1 cellular context compared by ENCODE assay signal in the genomic region with DNA sequence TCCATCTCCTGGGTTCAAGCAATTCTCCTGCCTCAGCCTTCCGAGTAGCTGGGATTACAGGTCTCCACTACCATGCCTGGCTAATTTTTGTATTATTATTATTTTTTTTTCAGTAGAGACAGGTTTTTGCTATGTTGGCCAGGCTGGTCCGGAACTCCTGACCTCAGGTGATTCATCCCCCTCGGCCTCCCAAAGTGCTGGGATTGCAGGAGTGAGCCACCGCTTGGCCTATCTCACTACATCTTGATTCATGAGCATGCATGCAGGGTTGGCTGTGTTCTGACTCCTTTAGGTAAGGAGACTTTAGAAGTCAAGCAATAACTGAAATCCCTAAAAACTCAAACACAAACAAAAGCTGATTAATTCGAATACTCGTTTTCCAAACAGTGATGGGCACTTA.
TF ChIP-seq lines count a peak whose summit lies in the region.

No MANE protein-coding gene starts in this region.

TF ChIP-seq in WTC11, 78 proteins besides CTCF, POLR2A, EP300 and RAD21 (continued from another document):
- no peak for TF ChIP-seq AFF4 (CRISPR knock-in tag; IDR thresholded peaks at IDR 0.05; ENCODE audit: borderline replicate concordance)
- TF ChIP-seq SOX15 (CRISPR knock-in tag; IDR thresholded peaks at IDR 0.05) = no peak
- TF ChIP-seq PRRX2 (CRISPR knock-in tag; IDR thresholded peaks at IDR 0.05) = no peak
- TF ChIP-seq JAZF1 (CRISPR knock-in tag; IDR thresholded peaks at IDR 0.05) = no peak
- TF ChIP-seq NFE2L1 (CRISPR knock-in tag; IDR thresholded peaks at IDR 0.05) = no peak
- TF ChIP-seq CDX4 (CRISPR knock-in tag; IDR thresholded peaks at IDR 0.05; ENCODE audit: borderline replicate concordance) = no peak
- TF ChIP-seq ZBTB21 (CRISPR knock-in tag; IDR thresholded peaks at IDR 0.05; ENCODE audit: borderline replicate concordance) = no peak
- TF ChIP-seq ZNF425 (CRISPR knock-in tag; conservative IDR thresholded peaks at IDR 0.05) = no peak
- TF ChIP-seq PRDM15 (CRISPR knock-in tag; IDR thresholded peaks at IDR 0.05) = no peak
- TF ChIP-seq ZNF281 (CRISPR knock-in tag; IDR thresholded peaks at IDR 0.05) = no peak
- TF ChIP-seq E2F4 (CRISPR knock-in tag; IDR thresholded peaks at IDR 0.05; ENCODE audit: borderline replicate concordance, low read depth) = no peak
- TF ChIP-seq OVOL2 (CRISPR knock-in tag; IDR thresholded peaks at IDR 0.05; ENCODE audit: borderline replicate concordance) = no peak
- TF ChIP-seq ELF4 (CRISPR knock-in tag; IDR thresholded peaks at IDR 0.05; ENCODE audit: low read depth) = no peak
- no peak for TF ChIP-seq HMGXB4 (CRISPR knock-in tag; IDR thresholded peaks at IDR 0.05)
- TF ChIP-seq ESRRA (CRISPR knock-in tag; IDR thresholded peaks at IDR 0.05; ENCODE audit: borderline replicate concordance) = no peak
- TF ChIP-seq, protein P1, sequence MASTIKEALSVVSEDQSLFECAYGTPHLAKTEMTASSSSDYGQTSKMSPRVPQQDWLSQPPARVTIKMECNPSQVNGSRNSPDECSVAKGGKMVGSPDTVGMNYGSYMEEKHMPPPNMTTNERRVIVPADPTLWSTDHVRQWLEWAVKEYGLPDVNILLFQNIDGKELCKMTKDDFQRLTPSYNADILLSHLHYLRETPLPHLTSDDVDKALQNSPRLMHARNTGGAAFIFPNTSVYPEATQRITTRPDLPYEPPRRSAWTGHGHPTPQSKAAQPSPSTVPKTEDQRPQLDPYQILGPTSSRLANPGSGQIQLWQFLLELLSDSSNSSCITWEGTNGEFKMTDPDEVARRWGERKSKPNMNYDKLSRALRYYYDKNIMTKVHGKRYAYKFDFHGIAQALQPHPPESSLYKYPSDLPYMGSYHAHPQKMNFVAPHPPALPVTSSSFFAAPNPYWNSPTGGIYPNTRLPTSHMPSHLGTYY (CRISPR knock-in tag; IDR thresholded peaks at IDR 0.05) = no peak
